Comparison of ENCODE assay signal across 11 cellular contexts in the genomic region with DNA sequence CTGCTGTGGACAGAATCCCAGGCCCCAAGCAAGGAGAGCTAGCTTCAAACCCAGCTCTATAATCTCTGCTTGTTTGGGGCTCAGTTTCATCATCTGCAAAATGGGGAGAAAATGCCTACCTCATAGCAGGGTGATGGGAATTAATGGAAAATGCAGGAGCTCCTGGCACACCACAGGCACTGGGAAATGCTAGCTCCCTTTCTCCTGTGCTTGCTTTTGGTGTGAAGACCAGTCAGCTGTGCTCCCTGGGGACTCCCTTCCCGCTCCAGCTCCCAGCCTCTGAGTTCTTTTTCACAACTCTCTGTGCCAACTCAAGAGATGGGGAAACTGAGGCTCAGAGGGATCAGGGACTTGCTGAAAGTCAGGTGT. TPM values are rescaled to one million over a fixed set of nuclear protein-coding genes. Genes with fewer than 3 reads are reported as not detected.
A peak's percentile ranks its signal among the peaks of the same experiment; 100 is the strongest.
DNase-seq lines count a peak whose midpoint lies in the region; ATAC-seq and TF ChIP-seq lines count a peak whose summit lies in the region.
"Had no signal": no experiment of that assay in that cellular context is flagged by ENCODE, and none has a peak within 500 bp of the region (broad histone marks: within the 10 kb centered on the region; RNA-seq: fewer than 3 reads in every experiment).

No MANE protein-coding gene starts in this region.

- H3K27ac Mint-ChIP-seq in activated CD4-positive, alpha-beta T cell treated with anti-CD3 and anti-CD28 coated beads, Interleukin-2, amount 10 ng/mL, durations not matched to agents 24 days and 14 days: no peak overlapping the region

- peak overlapping the region; percentile 29; the same call in 1 of the 2 replicates for H2BK120ac ChIP-seq in IMR-90 (ENCODE audit: low read depth, low read length)
- H2BK120ac ChIP-seq in mesendoderm (ENCODE audit: low read depth, low read length): no peak overlapping the region

- H4K20me1 ChIP-seq in IMR-90 (ENCODE audit: insufficient read depth, low read length): no peaks in the 10 kb centered on the region

- no peaks in the 10 kb centered on the region for H3K9me3 Mint-ChIP-seq in activated CD4-positive, alpha-beta T cell treated with anti-CD3 and anti-CD28 coated beads, Interleukin-2, amount 10 ng/mL, durations not matched to agents 24 days and 14 days
- H3K9me3 Mint-ChIP-seq: neural crest cell had no signal

- no peak for TF ChIP-seq RAD21 in IMR-90 (IDR thresholded peaks at IDR 0.05; ENCODE audit: low read length)

- peak overlapping the region; percentile 55 for H3K4me2 ChIP-seq in IMR-90 (ENCODE audit: low read depth, low read length)
- no peak overlapping the region for H3K4me2 ChIP-seq in mesendoderm (ENCODE audit: low read length)

- no peaks in the 10 kb centered on the region for H3K79me2 ChIP-seq in mesendoderm (ENCODE audit: control insufficient read depth, insufficient read depth, low read length)

- H3K4me3 ChIP-seq in IMR-90 (ENCODE audit: insufficient read depth, low read depth, low read length): no peak overlapping the region
- no peak overlapping the region for H3K4me3 ChIP-seq in mesendoderm (ENCODE audit: low read length)
- no peak overlapping the region for H3K4me3 ChIP-seq in thymus (ENCODE audit: low read length)

- H3K9ac ChIP-seq in IMR-90 (ENCODE audit: low read depth, low read length) (peak overlapping the region; percentile 19), mesendoderm (ENCODE audit: low read length) (peak overlapping the region; percentile 47)

- H3K27ac ChIP-seq in IMR-90 (ENCODE audit: insufficient read depth, low read length) (peak overlapping the region; percentile 53), cingulate gyrus (ENCODE audit: low read depth, low read length) (peak overlapping the region; percentile 85), mesendoderm (ENCODE audit: low read depth, low read length) (no peak overlapping the region), thymus (ENCODE audit: low read depth) (peak overlapping the region; percentile 13)

- H4K8ac ChIP-seq in IMR-90 (ENCODE audit: low read depth in 2 of 2, low read length in 2 of 2) (peak overlapping the region in 1 of 2 experiments; percentile 38; a peak in 1 of 4 replicates), mesendoderm (ENCODE audit: low read depth, low read length) (no peak overlapping the region)

- H4K91ac ChIP-seq in IMR-90 (ENCODE audit: insufficient read depth, low read depth, low read length): peak overlapping the region; percentile 59

- H3K23ac ChIP-seq in IMR-90 (ENCODE audit: low read depth, low read length): 0 out of 2 replicates have a peak overlapping the region, but pooled peaks have one; percentile 23
- no peak overlapping the region for H3K23ac ChIP-seq in mesendoderm (ENCODE audit: low read length)

- TF ChIP-seq CTCF in IMR-90 (conservative IDR thresholded peaks at IDR 0.05; ENCODE audit: low read depth, low read length): no peak

- dilution Hi-C loops in IMR-90 (cut with HindIII; ENCODE audit: low sequenced_read_pairs, unreplicated experiment): no loop called here

- peak overlapping the region; percentile 51 for H2BK5ac ChIP-seq in IMR-90 (ENCODE audit: low read depth, low read length, poor library complexity, severe bottlenecking)
- no peak overlapping the region for H2BK5ac ChIP-seq in mesendoderm (ENCODE audit: low read length)

- peak overlapping the region; percentile 87 for H2AFZ ChIP-seq in IMR-90 (replicated peaks; ENCODE audit: low read length, poor library complexity)

- H3K4ac ChIP-seq in IMR-90 (ENCODE audit: low read depth, low read length): peak overlapping the region; percentile 80
- H3K4ac ChIP-seq in mesendoderm (ENCODE audit: low read depth, low read length): peak overlapping the region; percentile 26

- H3K9me1 ChIP-seq in IMR-90 (ENCODE audit: insufficient read depth, low read length): peaks cover 32% of the 10 kb centered on the region

- H3K56ac ChIP-seq in IMR-90 (ENCODE audit: extremely low read depth, insufficient read depth, low read length) (peak overlapping the region; percentile 51; the same call in 1 of the 2 replicates), mesendoderm (ENCODE audit: low read length) (peak overlapping the region; percentile 84)

- intact Hi-C loops in IMR-90 (cut with micrococcal nuclease): no loop called here
- intact Hi-C loops in activated CD4-positive, alpha-beta T cell treated with anti-CD3 and anti-CD28 coated beads, Interleukin-2, amount 10 ng/mL, durations not matched to agents 24 days and 14 days (cut with micrococcal nuclease): no loop called here

- H3K4me1 ChIP-seq in IMR-90 (ENCODE audit: control insufficient read depth, insufficient read depth, low read length): peaks cover 33% of the 10 kb centered on the region
- peaks cover 17% of the 10 kb centered on the region for H3K4me1 ChIP-seq in mesendoderm (ENCODE audit: control insufficient read depth, low read depth, low read length)
- no peaks in the 10 kb centered on the region for H3K4me1 ChIP-seq in thymus (ENCODE audit: control insufficient read depth, insufficient read depth, low read length)

- WGBS in IMR-90 (ENCODE audit: extremely low coverage in 2 of 2, insufficient read length in 1 of 2), 2 experiments: no CpG with 5 or more reads among the region's 1 CpG
- no CpG with 5 or more reads among the region's 1 CpG for WGBS in mesendoderm (ENCODE audit: extremely low coverage, insufficient coverage, low lambda C conversion rate)
- 89% methylated on average over 1 of the region's 1 CpG for WGBS in thymus

- H3K27me3 Mint-ChIP-seq in activated CD4-positive, alpha-beta T cell treated with anti-CD3 and anti-CD28 coated beads, Interleukin-2, amount 10 ng/mL, durations not matched to agents 24 days and 14 days: peaks cover 8% of the 10 kb centered on the region

- no peak; the same call in 1 of the 2 replicates for ATAC-seq in IMR-90 (ENCODE audit: low read depth)
- no peak for ATAC-seq in HG03354 (IDR thresholded peaks at IDR 0.05; ENCODE audit: poor library complexity, severe bottlenecking, unreplicated experiment)

- H4K5ac ChIP-seq in IMR-90 (ENCODE audit: low read depth, low read length): peak overlapping the region; percentile 5
- H4K5ac ChIP-seq in mesendoderm (ENCODE audit: low read length): no peak overlapping the region

- H3K18ac ChIP-seq in IMR-90 (ENCODE audit: low read depth, low read length) (peak overlapping the region; percentile 14), mesendoderm (ENCODE audit: low read length) (no peak overlapping the region)

- peak overlapping the region; percentile 87 for H2AK9ac ChIP-seq in IMR-90 (replicated peaks; ENCODE audit: low read depth, low read length, poor library complexity)

- H2AK5ac ChIP-seq in IMR-90 (ENCODE audit: low read depth, low read length) (peak overlapping the region; percentile 40), mesendoderm (ENCODE audit: low read length) (peak overlapping the region; percentile 14)

- CTCF ChIA-PET in IMR-90 (lab: Yijun Ruan, JAX): interaction anchor here (0.6 to 1.3 kb wide), 3 partner anchors 8 to 23 kb away, joined by 3 to 5 read pairs (median 3); no protein-coding TSS in a partner anchor

- no peaks in the 10 kb centered on the region for H3K36me3 ChIP-seq in IMR-90 (ENCODE audit: control insufficient read depth, insufficient read depth, low read length)
- H3K36me3 ChIP-seq in mesendoderm (ENCODE audit: control insufficient read depth, insufficient read depth, low read length): no peaks in the 10 kb centered on the region
- no peaks in the 10 kb centered on the region for H3K36me3 ChIP-seq in thymus (ENCODE audit: control insufficient read depth, insufficient read depth)

- H3K79me1 ChIP-seq in IMR-90 (ENCODE audit: low read depth in 1 of 2, low read length in 2 of 2) (peaks cover 8 to 42% of the 10 kb centered on the region in 2 experiments), mesendoderm (ENCODE audit: low read length) (no peaks in the 10 kb centered on the region)

- TF ChIP-seq POLR2A in IMR-90 (IDR thresholded peaks at IDR 0.05; ENCODE audit: low read depth, low read length): no peak

- no peaks in the 10 kb centered on the region for H3K36me3 Mint-ChIP-seq in activated CD4-positive, alpha-beta T cell treated with anti-CD3 and anti-CD28 coated beads, Interleukin-2, amount 10 ng/mL, durations not matched to agents 24 days and 14 days (ENCODE audit: low read depth)

- in situ Hi-C loops in IMR-90 (cut with MboI; ENCODE audit: low sequenced_read_pairs): no loop called here

- H3K9me3 ChIP-seq in IMR-90 (ENCODE audit: control insufficient read depth, insufficient read depth, low read length) (no peaks in the 10 kb centered on the region), thymus (ENCODE audit: control insufficient read depth) (no peaks in the 10 kb centered on the region)

- H2BK15ac ChIP-seq in IMR-90 (ENCODE audit: low read depth, low read length) (peak overlapping the region; percentile 10; the same call in 1 of the 3 replicates), mesendoderm (replicated peaks; ENCODE audit: low read depth) (no peak overlapping the region)

- H2BK20ac ChIP-seq in IMR-90 (ENCODE audit: low read depth, low read length): peak overlapping the region; percentile 45

- POLR2A ChIA-PET in IMR-90 (lab: Charles Lee; ENCODE audit: unreplicated experiment): interaction anchor here (1.7 to 2.4 kb wide), 2 partner anchors 9 to 12 kb away, joined by 18 to 27 read pairs; no protein-coding TSS in a partner anchor

- DNase-seq in IMR-90: no peak
- no peak for DNase-seq in mesendoderm
- DNase-seq in activated CD4-positive, alpha-beta T cell treated with anti-CD3 and anti-CD28 coated beads, Interleukin-2, amount 10 ng/mL, durations not matched to agents 24 days and 14 days: no peak
- no peak for DNase-seq in OCI-M1 (lab: John Stamatoyannopoulos, UW)
- DNase-seq: activated CD4-positive, alpha-beta T cell treated with anti-CD3 and anti-CD28 coated beads for 1 hour; activated effector memory CD4-positive, alpha-beta T cell treated with anti-CD3 and anti-CD28 coated beads, Interleukin-2, amount 50 U/mL, for 16 hours; SIG-M5 had no signal

- peak overlapping the region; percentile 35 for H3K14ac ChIP-seq in IMR-90 (replicated peaks; ENCODE audit: low read depth, low read length)

- BruUV-seq in IMR-90 (replicated peaks; lab: Mats Ljungman, UMichigan): no TSS peak

- no peaks in the 10 kb centered on the region for H3K27me3 ChIP-seq in IMR-90 (ENCODE audit: control insufficient read depth, insufficient read depth, low read length)
- no peaks in the 10 kb centered on the region for H3K27me3 ChIP-seq in mesendoderm (ENCODE audit: insufficient read depth, low read length, poor library complexity)
- no peaks in the 10 kb centered on the region for H3K27me3 ChIP-seq in thymus (ENCODE audit: control insufficient read depth, insufficient read depth)

- H3K4me1 Mint-ChIP-seq in activated CD4-positive, alpha-beta T cell treated with anti-CD3 and anti-CD28 coated beads, Interleukin-2, amount 10 ng/mL, durations not matched to agents 24 days and 14 days: peaks cover 2% of the 10 kb centered on the region

- H3K4me3 Mint-ChIP-seq in activated CD4-positive, alpha-beta T cell treated with anti-CD3 and anti-CD28 coated beads, Interleukin-2, amount 10 ng/mL, durations not matched to agents 24 days and 14 days: no peak overlapping the region

RNA-seq across cellular contexts. Expression of gene SERPINH1, which starts 8.2 kb away (rescaled TPM):
- 772 and 841 TPM in 2 replicates for total RNA-seq in IMR-90 (2012; rRNA removed)
- 1,857 and 1,944 TPM in 2 replicates for polyA plus RNA-seq in IMR-90 (2012; rRNA removed)
- 823 and 2,639 TPM in 2 replicates for polyA plus RNA-seq in IMR-90 (2012; cell fraction: cytosol; rRNA removed)
- polyA plus RNA-seq in IMR-90 (2012; cell fraction: nucleus; rRNA removed; ENCODE audit: low replicate concordance): 597 and 1,651 TPM in 2 replicates
- 398 TPM for polyA plus RNA-seq in mesendoderm (2013, experiment 1 of 2)
- polyA plus RNA-seq in mesendoderm (2013, experiment 2 of 2): 396 TPM
- polyA plus RNA-seq in thymus: 41.0 TPM
- total RNA-seq in activated CD4-positive, alpha-beta T cell treated with anti-CD3 and anti-CD28 coated beads, Interleukin-2, amount 10 ng/mL, durations not matched to agents 24 days and 14 days: 29.6 and 30.3 TPM in 2 replicates

RNA-seq across cellular contexts. Expression of gene GDPD5, which starts 28.1 kb away (rescaled TPM):
- 1.7 and 2.0 TPM in 2 replicates for total RNA-seq in IMR-90 (2012; rRNA removed)
- polyA plus RNA-seq in IMR-90 (2012; rRNA removed) (7.9 and 8.2 TPM in 2 replicates), thymus (25.3 TPM)
- polyA plus RNA-seq in IMR-90 (2012; cell fraction: cytosol; rRNA removed): 4.1 and 7.5 TPM in 2 replicates
- polyA plus RNA-seq in IMR-90 (2012; cell fraction: nucleus; rRNA removed; ENCODE audit: low replicate concordance): 25.1 and 54.1 TPM in 2 replicates
- polyA plus RNA-seq in mesendoderm (2013, experiment 1 of 2): 10.9 TPM
- 11.4 TPM for polyA plus RNA-seq in mesendoderm (2013, experiment 2 of 2)
- total RNA-seq in activated CD4-positive, alpha-beta T cell treated with anti-CD3 and anti-CD28 coated beads, Interleukin-2, amount 10 ng/mL, durations not matched to agents 24 days and 14 days: 13.4 and 14.5 TPM in 2 replicates

Comparison
In these comparisons a context has a peak if more than half of its experiments do, and no peak if none do; other contexts are left out.
1. RNA of gene SERPINH1, which starts 8.2 kb away (total RNA-seq): 772 to 841 TPM in IMR-90; 29.6 to 30.3 TPM in activated CD4-positive, alpha-beta T cell treated with anti-CD3 and anti-CD28 coated beads, Interleukin-2, amount 10 ng/mL, durations not matched to agents 24 days and 14 days; every median in the first group is over 10 times any median in the second.